9 cellular contexts compared by ENCODE assay signal in genomic region chr7:54995631-54996340, GRCh38. TPM values are rescaled to one million over a fixed set of nuclear protein-coding genes. Genes with fewer than 3 reads are reported as not detected.
A peak's percentile ranks its signal among the peaks of the same experiment; 100 is the strongest.
DNase-seq lines count a peak whose midpoint lies in the region; ATAC-seq and FAIRE-seq lines count a peak whose summit lies in the region.
"Had no signal": no experiment of that assay in that cellular context is flagged by ENCODE, and none has a peak within 500 bp of the region (broad histone marks: within the 10 kb centered on the region; RNA-seq: fewer than 3 reads in every experiment).

No MANE protein-coding gene starts in this region.

- DNase-seq in activated naive CD4-positive, alpha-beta T cell treated with anti-CD3 and anti-CD28 coated beads for 36 hours: peak; percentile 59
- no peak for DNase-seq in activated naive CD4-positive, alpha-beta T cell treated with anti-CD3 and anti-CD28 coated beads, Interleukin-2, amount 50 U/mL, for 16 hours
- peak; percentile 50 for DNase-seq in activated CD4-positive, alpha-beta memory T cell treated with anti-CD3 and anti-CD28 coated beads for 36 hours
- peak; percentile 71 for DNase-seq in small intestine
- no peak for DNase-seq in HAP-1 (ENCODE audit: low spot score in 2 of 2)
- DNase-seq in Karpas-422: no peak
- DNase-seq in NCI-H446 treated with DMSO at 0.1 percent for 48 hours (lab: John Stamatoyannopoulos, UW): no peak

- no peak overlapping the region for H3K9ac ChIP-seq in Karpas-422 (ENCODE audit: low read length)

- 8 to 34% (median 15%) methylated on average over 5 of the region's 5 CpGs for WGBS in small intestine, 3 donors

- H3K36me3 Mint-ChIP-seq in activated naive CD4-positive, alpha-beta T cell treated with anti-CD3 and anti-CD28 coated beads for 36 hours (ENCODE audit: low read depth): no peaks in the 10 kb centered on the region
- H3K36me3 Mint-ChIP-seq in activated CD4-positive, alpha-beta memory T cell treated with anti-CD3 and anti-CD28 coated beads for 36 hours: no peaks in the 10 kb centered on the region

- H3K9me2 ChIP-seq in Karpas-422 (replicated peaks; ENCODE audit: insufficient read depth, low read length): no peaks in the 10 kb centered on the region

- peak; percentile 77 for ATAC-seq in HG03060 (IDR thresholded peaks at IDR 0.05; ENCODE audit: low read depth, unreplicated experiment)

- H3K4me3 ChIP-seq in small intestine (ENCODE audit: low read depth in 1 of 2, low read length in 2 of 2): no peak overlapping the region
- no peak overlapping the region for H3K4me3 ChIP-seq in HAP-1
- H3K4me3 ChIP-seq in Karpas-422 (ENCODE audit: low read length): no peak overlapping the region

- H3K27ac ChIP-seq in small intestine (ENCODE audit: low read depth in 1 of 2, low read length in 1 of 2) (no peak overlapping the region), Karpas-422 (ENCODE audit: low read length) (no peak overlapping the region)

- CTCF ChIA-PET in activated naive CD4-positive, alpha-beta T cell treated with anti-CD3 and anti-CD28 coated beads for 36 hours (lab: Charles Lee): interaction anchor here (0.6 kb wide), 1 partner anchor 213 kb away, joined by 3 read pairs; no protein-coding TSS in a partner anchor
- CTCF ChIA-PET in activated CD4-positive, alpha-beta memory T cell treated with anti-CD3 and anti-CD28 coated beads for 36 hours (lab: Charles Lee): no interaction called here

- H3K27ac Mint-ChIP-seq in activated naive CD4-positive, alpha-beta T cell treated with anti-CD3 and anti-CD28 coated beads for 36 hours: peak overlapping the region; percentile 87
- peak overlapping the region; percentile 65 for H3K27ac Mint-ChIP-seq in activated CD4-positive, alpha-beta memory T cell treated with anti-CD3 and anti-CD28 coated beads for 36 hours

- H4K20me1 ChIP-seq in Karpas-422 (ENCODE audit: insufficient read depth, low read depth, low read length): no peaks in the 10 kb centered on the region

- H3K4me1 Mint-ChIP-seq in activated naive CD4-positive, alpha-beta T cell treated with anti-CD3 and anti-CD28 coated beads for 36 hours (ENCODE audit: low read depth): peaks cover 25% of the 10 kb centered on the region
- H3K4me1 Mint-ChIP-seq in activated CD4-positive, alpha-beta memory T cell treated with anti-CD3 and anti-CD28 coated beads for 36 hours (ENCODE audit: low read depth): peaks cover 29% of the 10 kb centered on the region

- in situ Hi-C loops in HAP-1 (cut with MboI; ENCODE audit: low sequenced_read_pairs): no loop called here

- no peak overlapping the region for H2AFZ ChIP-seq in Karpas-422 (ENCODE audit: low read length)

- H3K9me3 ChIP-seq in small intestine (ENCODE audit: control insufficient read depth, low read depth) (no peaks in the 10 kb centered on the region), HAP-1 (no peaks in the 10 kb centered on the region), Karpas-422 (ENCODE audit: low read length) (no peaks in the 10 kb centered on the region)

- H3K79me2 ChIP-seq in Karpas-422 (ENCODE audit: low read length): no peaks in the 10 kb centered on the region

- peaks cover 5% of the 10 kb centered on the region for H3K27me3 Mint-ChIP-seq in activated naive CD4-positive, alpha-beta T cell treated with anti-CD3 and anti-CD28 coated beads for 36 hours (ENCODE audit: low read depth)
- peaks cover 7% of the 10 kb centered on the region for H3K27me3 Mint-ChIP-seq in activated CD4-positive, alpha-beta memory T cell treated with anti-CD3 and anti-CD28 coated beads for 36 hours

- H3K27me3 ChIP-seq in small intestine (ENCODE audit: control insufficient read depth in 2 of 2, insufficient read depth in 2 of 2, low read length in 2 of 2): no peaks in the 10 kb centered on the region
- no peaks in the 10 kb centered on the region for H3K27me3 ChIP-seq in HAP-1 (ENCODE audit: low read depth)
- no peaks in the 10 kb centered on the region for H3K27me3 ChIP-seq in Karpas-422 (ENCODE audit: low read length)

- intact Hi-C loops in activated naive CD4-positive, alpha-beta T cell treated with anti-CD3 and anti-CD28 coated beads for 36 hours (cut with micrococcal nuclease): loop anchor here (1.0 to 10.0 kb wide), 6 partner anchors 78 to 579 kb away; partner anchors contain the start of gene VOPP1
- intact Hi-C loops in activated CD4-positive, alpha-beta memory T cell treated with anti-CD3 and anti-CD28 coated beads for 36 hours (cut with micrococcal nuclease): loop anchor here (1.0 to 10.0 kb wide), 10 partner anchors 77 to 577 kb away; partner anchors contain the start of genes LANCL2, SEC61G and VOPP1

- no peak for FAIRE-seq in small intestine (lab: Jason Lieb, UNC)
- FAIRE-seq: G401.6 had no signal

- no peaks in the 10 kb centered on the region for H3K36me3 ChIP-seq in small intestine (ENCODE audit: control insufficient read depth in 2 of 2, insufficient read depth in 2 of 2, low read length in 2 of 2)
- H3K36me3 ChIP-seq in HAP-1 (replicated peaks): no peaks in the 10 kb centered on the region
- H3K36me3 ChIP-seq in Karpas-422 (ENCODE audit: insufficient read depth, low read length): no peaks in the 10 kb centered on the region

- H3K4me1 ChIP-seq in small intestine (ENCODE audit: control insufficient read depth in 2 of 2, insufficient read depth in 1 of 2, low read depth in 1 of 2, low read length in 1 of 2) (peaks cover 0 to 6% of the 10 kb centered on the region in 2 donors), HAP-1 (no peaks in the 10 kb centered on the region), Karpas-422 (ENCODE audit: low read length) (no peaks in the 10 kb centered on the region; the same call in 1 of the 2 replicates)

- POLR2A ChIA-PET in activated CD4-positive, alpha-beta memory T cell treated with anti-CD3 and anti-CD28 coated beads for 36 hours (lab: Charles Lee): interaction anchor here (1.0 to 1.1 kb wide), 2 partner anchors 78 to 313 kb away, joined by 4 to 6 read pairs; no protein-coding TSS in a partner anchor

- no peak overlapping the region for H3K4me2 ChIP-seq in Karpas-422 (ENCODE audit: low read depth, low read length, poor library complexity, severe bottlenecking)

- no peak overlapping the region for H3K4me3 Mint-ChIP-seq in activated naive CD4-positive, alpha-beta T cell treated with anti-CD3 and anti-CD28 coated beads for 36 hours
- no peak overlapping the region for H3K4me3 Mint-ChIP-seq in activated CD4-positive, alpha-beta memory T cell treated with anti-CD3 and anti-CD28 coated beads for 36 hours

- H3K9me3 Mint-ChIP-seq in activated naive CD4-positive, alpha-beta T cell treated with anti-CD3 and anti-CD28 coated beads for 36 hours: no peaks in the 10 kb centered on the region
- no peaks in the 10 kb centered on the region for H3K9me3 Mint-ChIP-seq in activated CD4-positive, alpha-beta memory T cell treated with anti-CD3 and anti-CD28 coated beads for 36 hours

RNA-seq across cellular contexts. Expression of gene EGFR, which starts 23.0 kb away (rescaled TPM):
- not detected for total RNA-seq in activated naive CD4-positive, alpha-beta T cell treated with anti-CD3 and anti-CD28 coated beads for 36 hours
- not detected for total RNA-seq in activated CD4-positive, alpha-beta memory T cell treated with anti-CD3 and anti-CD28 coated beads for 36 hours
- 1 to 10 TPM; 2.2 to 9.3 (median 2.7) TPM for polyA plus RNA-seq in small intestine
- not detected in 2 replicates for total RNA-seq in Karpas-422 (2014; rRNA removed; shearing (Covaris generic); ENCODE audit: low replicate concordance)

Comparison
In these comparisons a context has a peak if more than half of its experiments do, and no peak if none do; other contexts are left out.
1. DNase-seq: peak in activated naive CD4-positive, alpha-beta T cell treated with anti-CD3 and anti-CD28 coated beads for 36 hours (single experiment), activated CD4-positive, alpha-beta memory T cell treated with anti-CD3 and anti-CD28 coated beads for 36 hours (single experiment) and small intestine (single experiment); none in activated naive CD4-positive, alpha-beta T cell treated with anti-CD3 and anti-CD28 coated beads, Interleukin-2, amount 50 U/mL, for 16 hours (single experiment), HAP-1 (0 of 2), Karpas-422 (single experiment) and NCI-H446 treated with DMSO at 0.1 percent for 48 hours (single experiment).